In the genomic region with DNA sequence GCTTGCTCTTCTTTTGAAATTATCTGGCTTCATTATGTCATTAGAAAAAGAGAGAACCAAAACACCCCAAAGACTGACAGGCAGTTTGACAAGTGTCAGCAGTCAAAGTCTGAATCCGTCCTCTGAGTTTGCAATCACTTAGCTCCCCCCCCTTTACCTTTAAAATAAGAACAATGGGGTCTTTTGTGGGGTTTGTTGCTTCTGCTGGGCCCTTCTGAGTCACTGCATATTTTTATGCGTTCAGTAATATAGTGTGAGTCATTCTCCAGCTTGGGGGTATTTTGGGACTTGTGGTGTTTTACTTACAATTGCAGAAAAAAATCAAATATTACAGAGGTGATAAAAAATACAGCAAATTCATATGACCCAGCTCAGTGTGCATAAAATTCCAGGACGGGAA, we compare ENCODE assay signal across 12 cellular contexts.
DNase-seq lines count a peak whose midpoint lies in the region; ATAC-seq and TF ChIP-seq lines count a peak whose summit lies in the region.
"Had no signal": no experiment of that assay in that cellular context is flagged by ENCODE, and none has a peak within 500 bp of the region (broad histone marks: within the 10 kb centered on the region; RNA-seq: fewer than 3 reads in every experiment).

No MANE protein-coding gene starts in this region.

- H3K4me3 ChIP-seq in body of pancreas = no peak overlapping the region
- no peak overlapping the region for H3K4me3 ChIP-seq in ovary
- H3K4me3 ChIP-seq: BLaER1 treated with 17β-estradiol and CSF1 and Interleukin-3, amounts not matched to agents 10 nM and 100 nM; gastrocnemius medialis had no signal

- H3K4me1 ChIP-seq in body of pancreas = no peaks in the 10 kb centered on the region
- no peaks in the 10 kb centered on the region for H3K4me1 ChIP-seq in ovary (ENCODE audit: insufficient read depth)
- H3K4me1 ChIP-seq: gastrocnemius medialis had no signal

- H3K27me3 ChIP-seq in body of pancreas = no peaks in the 10 kb centered on the region
- no peaks in the 10 kb centered on the region for H3K27me3 ChIP-seq in ovary
- H3K27me3 ChIP-seq: BLaER1 treated with 17β-estradiol and CSF1 and Interleukin-3, amounts not matched to agents 10 nM and 100 nM; gastrocnemius medialis had no signal

- H3K9me3 ChIP-seq in body of pancreas = no peaks in the 10 kb centered on the region
- no peaks in the 10 kb centered on the region for H3K9me3 ChIP-seq in ovary
- H3K9me3 ChIP-seq: BLaER1 treated with 17β-estradiol and CSF1 and Interleukin-3, amounts not matched to agents 10 nM and 100 nM; gastrocnemius medialis had no signal

- no peaks in the 10 kb centered on the region for H3K36me3 ChIP-seq in body of pancreas (replicated peaks in 1 of 2; ENCODE audit: insufficient read depth in 1 of 2, low read depth in 2 of 2)
- no peaks in the 10 kb centered on the region for H3K36me3 ChIP-seq in ovary
- H3K36me3 ChIP-seq: BLaER1 treated with 17β-estradiol and CSF1 and Interleukin-3, amounts not matched to agents 10 nM and 100 nM; gastrocnemius medialis had no signal

- TF ChIP-seq POLR2A in body of pancreas (IDR thresholded peaks at IDR 0.05) (no peak), ovary (IDR thresholded peaks at IDR 0.05) (no peak)

- peak; percentile 45 for DNase-seq in AG08395 (ENCODE audit: low spot score)
- peak; percentile 98 for DNase-seq in HT1080 (ENCODE audit: low read depth)
- DNase-seq in body of pancreas = no peak
- peak; percentile 43 for DNase-seq in kidney glomerular epithelial cell (lab: John Stamatoyannopoulos, UW)
- DNase-seq in HuH-7 (ENCODE audit: low spot score) = no peak
- no peak for DNase-seq in ovary
- no peak for DNase-seq in UCSD-AML1 (lab: John Stamatoyannopoulos, UW; ENCODE audit: unreplicated experiment)
- DNase-seq: gastrocnemius medialis, left colon had no signal

- H3K27ac ChIP-seq in body of pancreas = no peak overlapping the region
- no peak overlapping the region for H3K27ac ChIP-seq in ovary
- H3K27ac ChIP-seq: BLaER1 treated with 17β-estradiol and CSF1 and Interleukin-3, amounts not matched to agents 10 nM and 100 nM; gastrocnemius medialis had no signal

- no peak for TF ChIP-seq EP300 in ovary (IDR thresholded peaks at IDR 0.05)

- ATAC-seq in body of pancreas = peak; percentile 55
- no peak for ATAC-seq in GM18867 (IDR thresholded peaks at IDR 0.05; ENCODE audit: unreplicated experiment)
- ATAC-seq: gastrocnemius medialis, left colon, Right ventricle myocardium inferior had no signal

- intact Hi-C loops in body of pancreas (cut with DNase I) = no loop called here
- intact Hi-C loops in ovary (cut with DNase I) = no loop called here

- TF ChIP-seq CTCF in body of pancreas (IDR thresholded peaks at IDR 0.05) (no peak), ovary (IDR thresholded peaks at IDR 0.05) (no peak)

- 36 to 48% methylated on average over 3 of the region's 3 CpGs for WGBS in body of pancreas, 2 donors
- WGBS in ovary, 3 donors = 32 to 49% (median 37%) methylated on average over 3 of the region's 3 CpGs

Comparison
In these comparisons a context has a peak if more than half of its experiments do, and no peak if none do; other contexts are left out.
1. DNase-seq: peak in AG08395 (single experiment), HT1080 (single experiment) and kidney glomerular epithelial cell (single experiment); none in body of pancreas (0 of 4), HuH-7 (single experiment), ovary (0 of 5) and UCSD-AML1 (single experiment).